ENCODE assay signal across 10 cellular contexts in the genomic region with DNA sequence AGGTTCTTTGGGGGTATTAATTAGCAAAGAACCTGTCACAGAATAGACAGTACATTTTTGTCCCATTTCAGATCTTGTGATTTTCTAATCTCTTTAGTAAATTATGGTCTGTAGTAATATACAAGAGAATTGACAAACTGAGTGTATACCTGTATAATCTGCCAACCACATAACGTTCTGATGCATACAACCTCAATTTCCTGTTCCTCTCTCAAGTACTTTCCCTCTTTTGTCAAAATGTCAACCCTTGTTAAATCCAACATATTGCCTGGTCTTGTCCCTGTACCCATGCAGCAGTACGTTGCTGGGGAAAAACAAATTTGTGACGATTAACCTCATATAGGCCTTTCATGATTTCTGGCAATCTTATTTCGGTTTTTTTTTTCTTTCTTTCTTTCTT. TPM values are rescaled to one million over a fixed set of nuclear protein-coding genes. Genes with fewer than 3 reads are reported as not detected.
DNase-seq lines count a peak whose midpoint lies in the region; ATAC-seq, FAIRE-seq and TF ChIP-seq lines count a peak whose summit lies in the region.
"Had no signal": no experiment of that assay in that cellular context is flagged by ENCODE, and none has a peak within 500 bp of the region (broad histone marks: within the 10 kb centered on the region; RNA-seq: fewer than 3 reads in every experiment).

No MANE protein-coding gene starts in this region.

- TF ChIP-seq CTCF in GM12875 (IDR thresholded peaks at IDR 0.05; ENCODE audit: borderline replicate concordance, insufficient read depth, low read depth, low read length) (no peak), OCI-LY7 (conservative IDR thresholded peaks at IDR 0.05; ENCODE audit: low read length) (no peak), pancreas (IDR thresholded peaks at IDR 0.05) (no peak)

- no TSS peak for BruUV-seq in OCI-LY7 (replicated peaks; lab: Mats Ljungman, UMichigan)

- intact Hi-C loops in OCI-LY7 (cut with micrococcal nuclease; ENCODE audit: unreplicated experiment) (loop anchor here (1.0 to 5.0 kb wide), 7 partner anchors 58 to 632 kb away; a partner anchor contains a TSS), pancreas (cut with DNase I) (no loop called here)

- peak overlapping the region; percentile 89 for H2AFZ ChIP-seq in OCI-LY7 (ENCODE audit: low read length)

- H3K79me2 ChIP-seq in OCI-LY7 (ENCODE audit: insufficient read depth, low read depth, low read length): peaks cover 41% of the 10 kb centered on the region; the same call in 1 of the 2 replicates

- 53 to 68% methylated on average over 4 of the region's 4 CpGs for WGBS in pancreas, 2 donors

- peak overlapping the region; percentile 30 for H3K9ac ChIP-seq in endocrine pancreas (ENCODE audit: control insufficient read depth, insufficient read depth, low read length)

- peak overlapping the region; percentile 71 for H3K4me3 ChIP-seq in GM12875 (ENCODE audit: low read depth, low read length)
- H3K4me3 ChIP-seq in OCI-LY7 (ENCODE audit: low read depth, low read length, poor library complexity, severe bottlenecking): peak overlapping the region; percentile 93
- H3K4me3 ChIP-seq in endocrine pancreas (ENCODE audit: control insufficient read depth, insufficient read depth, low read length): peak overlapping the region; percentile 91
- H3K4me3 ChIP-seq in pancreas: peak overlapping the region in 3 of 4 donors; percentile 50 to 83 (median 65)

- H3K9me2 ChIP-seq in OCI-LY7 (ENCODE audit: insufficient read depth, low read length): no peaks in the 10 kb centered on the region

- peak overlapping the region; percentile 84 for H3K4me2 ChIP-seq in OCI-LY7 (ENCODE audit: low read length)

- peak; percentile 43 for DNase-seq in OCI-LY7 (ENCODE audit: low spot score)
- DNase-seq in pancreas: no peak
- no peak for DNase-seq in NCI-H510A (lab: John Stamatoyannopoulos, UW)
- no peak for DNase-seq in H4 (ENCODE audit: low spot score)
- DNase-seq in hippocampal formation (lab: John Stamatoyannopoulos, UW): no peak
- DNase-seq: NCI-H1417 treated with DMSO at 0.1 percent for 48 hours, ovary had no signal

- CTCF ChIA-PET in OCI-LY7 (lab: Charles Lee; ENCODE audit: unreplicated experiment): interaction anchor here (1.0 kb wide), 1 partner anchor 58 kb away, joined by 3 read pairs; no protein-coding TSS in a partner anchor

- no peak for FAIRE-seq in pancreas (lab: Jason Lieb, UNC)

- ATAC-seq in pancreas (no peak), GM19035 (IDR thresholded peaks at IDR 0.05; ENCODE audit: unreplicated experiment) (no peak)

- H3K4me1 ChIP-seq in OCI-LY7 (ENCODE audit: insufficient read depth, low read length, poor library complexity, severe bottlenecking) (peaks cover 22% of the 10 kb centered on the region), endocrine pancreas (ENCODE audit: control insufficient read depth, insufficient read depth, low read length) (peaks cover 5% of the 10 kb centered on the region), pancreas (peaks cover 7 to 24% (median 10%) of the 10 kb centered on the region in 3 donors)

- POLR2A ChIA-PET in OCI-LY7 (lab: Charles Lee): interaction anchor here (1.1 kb wide), 1 partner anchor 9 kb away, joined by 7 read pairs; no protein-coding TSS in a partner anchor

- H4K20me1 ChIP-seq in OCI-LY7 (ENCODE audit: insufficient read depth, low read length): peaks cover 7% of the 10 kb centered on the region; the same call in 1 of the 2 replicates

- peak overlapping the region; percentile 68 for H3K27ac ChIP-seq in OCI-LY7 (ENCODE audit: low read depth, low read length, poor library complexity, severe bottlenecking)
- no peak overlapping the region for H3K27ac ChIP-seq in pancreas
- H3K27ac ChIP-seq: ovary had no signal

- H3K27me3 ChIP-seq in endocrine pancreas (ENCODE audit: control insufficient read depth, insufficient read depth, low read length): no peaks in the 10 kb centered on the region
- H3K27me3 ChIP-seq in pancreas: no peaks in the 10 kb centered on the region
- H3K27me3 ChIP-seq: ovary had no signal

- H3K36me3 ChIP-seq in OCI-LY7 (ENCODE audit: insufficient read depth, low read length) (peaks cover 29% of the 10 kb centered on the region), endocrine pancreas (ENCODE audit: control insufficient read depth, insufficient read depth, low read length) (no peaks in the 10 kb centered on the region), pancreas (no peaks in the 10 kb centered on the region)
- H3K36me3 ChIP-seq: ovary had no signal

- no peaks in the 10 kb centered on the region for H3K9me3 ChIP-seq in OCI-LY7 (ENCODE audit: low read length)
- no peaks in the 10 kb centered on the region for H3K9me3 ChIP-seq in endocrine pancreas (ENCODE audit: control insufficient read depth, low read length)
- no peaks in the 10 kb centered on the region for H3K9me3 ChIP-seq in pancreas
- H3K9me3 ChIP-seq: ovary had no signal

RNA-seq across cellular contexts. Expression of a gene that starts 1.1 kb away (rescaled TPM):
- 11.7 and 15.1 TPM in 2 replicates for total RNA-seq in OCI-LY7 (2014; rRNA removed; shearing (Covaris generic))
- total RNA-seq in OCI-LY7 (2022) (21.2 and 21.9 TPM in 2 replicates), pancreas (10 to 100 TPM in 1 of 6 donors, 1 to 10 TPM in 5; 7.4 to 11.0 (median 8.9) TPM)
- polyA plus RNA-seq in pancreas: 10 to 100 TPM; 17.8 to 20.1 TPM
- 35.0 and 35.8 TPM in 2 replicates for total RNA-seq in H4 (2014; rRNA removed; shearing (Covaris generic))

RNA-seq across cellular contexts. Expression of a gene that starts 1.3 kb away (rescaled TPM):
- total RNA-seq in OCI-LY7 (2014; rRNA removed; shearing (Covaris generic)): 15.4 and 24.3 TPM in 2 replicates
- total RNA-seq in OCI-LY7 (2022) (27.0 and 27.2 TPM in 2 replicates), pancreas (10 to 100 TPM in 1 of 6 donors, 1 to 10 TPM in 5; 5.3 to 11.9 (median 8.2) TPM)
- 10 to 100 TPM in 1 of 2 donors, 1 to 10 TPM in 1; 8.6 to 17.0 TPM for polyA plus RNA-seq in pancreas
- 8.3 and 11.3 TPM in 2 replicates for total RNA-seq in H4 (2014; rRNA removed; shearing (Covaris generic))
